ENCODE assay signal across 16 cellular contexts in genomic region chr3:59609967-59610366, GRCh38.
DNase-seq lines count a peak whose midpoint lies in the region; ATAC-seq, FAIRE-seq and TF ChIP-seq lines count a peak whose summit lies in the region.
"Had no signal": no experiment of that assay in that cellular context is flagged by ENCODE, and none has a peak within 500 bp of the region (broad histone marks: within the 10 kb centered on the region; RNA-seq: fewer than 3 reads in every experiment).

No MANE protein-coding gene starts in this region.

- TF ChIP-seq EP300 in HepG2 (IDR thresholded peaks at IDR 0.05; ENCODE audit: low read depth in 2 of 2, low read length in 2 of 2) (no peak), HepG2 (CRISPR knock-in tag; IDR thresholded peaks at IDR 0.05; ENCODE audit: borderline replicate concordance) (no peak)

- H3K4me1 Mint-ChIP-seq in brain: peaks cover 55% of the 10 kb centered on the region
- H3K4me1 Mint-ChIP-seq: activated CD4-positive, alpha-beta memory T cell treated with anti-CD3 and anti-CD28 coated beads, Interleukin-2, amount 10 ng/mL, durations not matched to agents 7 days and 5 days; T-cell had no signal

- peaks cover 4 to 18% (median 13%) of the 10 kb centered on the region in 5 experiments for H3K9me3 Mint-ChIP-seq in brain
- H3K9me3 Mint-ChIP-seq: activated CD4-positive, alpha-beta memory T cell treated with anti-CD3 and anti-CD28 coated beads, Interleukin-2, amount 10 ng/mL, durations not matched to agents 7 days and 5 days had no signal

- H3K4me3 Mint-ChIP-seq in brain: peak overlapping the region in 1 of 5 experiments; percentile 12
- H3K4me3 Mint-ChIP-seq: activated CD4-positive, alpha-beta memory T cell treated with anti-CD3 and anti-CD28 coated beads, Interleukin-2, amount 10 ng/mL, durations not matched to agents 7 days and 5 days; T-cell had no signal

- H3K27ac Mint-ChIP-seq in brain: peak overlapping the region in 4 of 5 experiments; percentile 28 to 85 (median 65)
- H3K27ac Mint-ChIP-seq: activated CD4-positive, alpha-beta memory T cell treated with anti-CD3 and anti-CD28 coated beads, Interleukin-2, amount 10 ng/mL, durations not matched to agents 7 days and 5 days; T-cell had no signal

- TF ChIP-seq RAD21 in liver (IDR thresholded peaks at IDR 0.05) (peak in 1 of 2 donors; percentile 9), HepG2 (CRISPR knock-in tag; IDR thresholded peaks at IDR 0.05) (no peak)

- in situ Hi-C loops in HepG2 (cut with HindIII; ENCODE audit: extremely low pct_ligation_motif_present, low pct_unique_long_range_greater_than_20kb): no loop called here

- H3K36me3 ChIP-seq in liver (ENCODE audit: control insufficient read depth in 4 of 4, insufficient read depth in 3 of 4, low read depth in 1 of 4, low read length in 3 of 4) (no peaks in the 10 kb centered on the region), HepG2 (replicated peaks in 1 of 2; ENCODE audit: control insufficient read depth in 1 of 2, insufficient read depth in 2 of 2, low read length in 2 of 2) (no peaks in the 10 kb centered on the region)
- H3K36me3 ChIP-seq: heart left ventricle, prostate gland, thoracic aorta had no signal

- TF ChIP-seq POLR2A in HepG2 (IDR thresholded peaks at IDR 0.05; ENCODE audit: insufficient read depth in 1 of 2, low read depth in 2 of 2, low read length in 2 of 2): no peak

- H3K79me2 ChIP-seq in HepG2 (ENCODE audit: insufficient read depth, low read length): no peaks in the 10 kb centered on the region

- DNase-seq in HepG2 (ENCODE audit: low spot score) (no peak), left kidney (ENCODE audit: low read depth, low spot score) (peak; percentile 85), GDM1 (lab: John Stamatoyannopoulos, UW) (no peak), GM19240 (ENCODE audit: insufficient read length, low spot score) (no peak)
- DNase-seq in stimulated activated CD4-positive, alpha-beta T cell treated with anti-CD3 and anti-CD28 coated beads, Interleukin-2, amount 100 ng/mL, for 48 hours: no peak
- DNase-seq: activated CD4-positive, alpha-beta memory T cell treated with anti-CD3 and anti-CD28 coated beads, Interleukin-2, amount 10 ng/mL, durations not matched to agents 7 days and 5 days; activated naive CD4-positive, alpha-beta T cell treated with anti-CD3 and anti-CD28 coated beads, Interleukin-2, amount 50 U/mL, for 16 hours; Karpas-422; mesendoderm; T-cell had no signal

- FAIRE-seq in HepG2 (lab: Jason Lieb, UNC): no peak

- ATAC-seq in HepG2: no peak
- no peak for ATAC-seq in HG03045 (IDR thresholded peaks at IDR 0.05; ENCODE audit: unreplicated experiment)
- ATAC-seq: T-cell had no signal

- no peak overlapping the region for H3K27ac ChIP-seq in liver (ENCODE audit: low read depth in 1 of 2, low read length in 2 of 2)
- no peak overlapping the region for H3K27ac ChIP-seq in HepG2 (ENCODE audit: extremely low read length, insufficient read depth, low read length)
- H3K27ac ChIP-seq: prostate gland, thoracic aorta had no signal

- no peak overlapping the region for H2AFZ ChIP-seq in HepG2 (ENCODE audit: low read length)

- no peaks in the 10 kb centered on the region for H4K20me1 ChIP-seq in HepG2 (ENCODE audit: insufficient read depth, low read length)

- H3K4me1 ChIP-seq in liver (ENCODE audit: control insufficient read depth in 4 of 4, insufficient read depth in 4 of 4, low read length in 3 of 4): no peaks in the 10 kb centered on the region
- no peaks in the 10 kb centered on the region for H3K4me1 ChIP-seq in HepG2 (ENCODE audit: insufficient read depth, low read length)
- H3K4me1 ChIP-seq: prostate gland had no signal

- no peaks in the 10 kb centered on the region for H3K9me3 ChIP-seq in liver (ENCODE audit: control insufficient read depth in 4 of 4, low read length in 3 of 4)
- H3K9me3 ChIP-seq in HepG2 (ENCODE audit: low read length): no peaks in the 10 kb centered on the region
- H3K9me3 ChIP-seq: prostate gland, thoracic aorta had no signal

- no peaks in the 10 kb centered on the region for H3K27me3 ChIP-seq in liver (ENCODE audit: control insufficient read depth in 4 of 4, insufficient read depth in 4 of 4, low read length in 3 of 4)
- H3K27me3 ChIP-seq in HepG2 (ENCODE audit: control insufficient read depth in 1 of 2, insufficient read depth in 2 of 2, low read length in 2 of 2): no peaks in the 10 kb centered on the region
- H3K27me3 ChIP-seq: heart left ventricle had no signal

- 57% methylated on average over 5 of the region's 5 CpGs for WGBS in liver
- 64% methylated on average over 5 of the region's 5 CpGs for WGBS in HepG2 (ENCODE audit: low lambda C conversion rate)

- no peaks in the 10 kb centered on the region for H3K36me3 Mint-ChIP-seq in brain
- H3K36me3 Mint-ChIP-seq: T-cell had no signal

- no TSS peak for BruUV-seq in HepG2 (replicated peaks; lab: Mats Ljungman, UMichigan)

- no peak overlapping the region for H3K4me2 ChIP-seq in HepG2 (ENCODE audit: low read depth, low read length)

- TF ChIP-seq CTCF in liver (IDR thresholded peaks at IDR 0.05; ENCODE audit: low read depth, low read length, missing input control) (no peak), HepG2 (CRISPR knock-in tag; IDR thresholded peaks at IDR 0.05) (no peak), brain (conservative IDR thresholded peaks at IDR 0.05) (no peak)

- intact Hi-C loops in HepG2 (cut with micrococcal nuclease; ENCODE audit: unreplicated experiment): no loop called here

- H3K4me3 ChIP-seq in liver (ENCODE audit: low read depth in 1 of 3, low read length in 3 of 3) (no peak overlapping the region), HepG2 (replicated peaks in 1 of 3; ENCODE audit: insufficient read depth in 1 of 3, low read depth in 2 of 3, low read length in 3 of 3) (no peak overlapping the region)
- H3K4me3 ChIP-seq: heart left ventricle, prostate gland, thoracic aorta had no signal

- CTCF ChIA-PET in HepG2 (lab: Yijun Ruan, JAX; ENCODE audit: low intra/inter-chr PET ratio, low total read pairs): no interaction called here

- POLR2A ChIA-PET in HepG2 (lab: Yijun Ruan, JAX): no interaction called here

- no peak overlapping the region for H3K9ac ChIP-seq in liver (ENCODE audit: low read depth in 1 of 2, low read length in 2 of 2)
- no peak overlapping the region for H3K9ac ChIP-seq in HepG2 (ENCODE audit: insufficient read depth, low read depth, low read length)

- peaks cover 1% of the 10 kb centered on the region for H3K27me3 Mint-ChIP-seq in brain
- H3K27me3 Mint-ChIP-seq: activated CD4-positive, alpha-beta memory T cell treated with anti-CD3 and anti-CD28 coated beads, Interleukin-2, amount 10 ng/mL, durations not matched to agents 7 days and 5 days; T-cell had no signal

TF ChIP-seq in liver, 16 proteins besides CTCF, POLR2A, EP300 and RAD21 (continues in another document):
- no peak for TF ChIP-seq EGR1 (IDR thresholded peaks at IDR 0.05; ENCODE audit: low read depth in 2 of 2)
- no peak for TF ChIP-seq ZBTB33 (IDR thresholded peaks at IDR 0.05)
- TF ChIP-seq FOXA2 (IDR thresholded peaks at IDR 0.05): no peak
- no peak for TF ChIP-seq HNF4A (conservative IDR thresholded peaks at IDR 0.05)
- TF ChIP-seq MAX (IDR thresholded peaks at IDR 0.05): no peak
- TF ChIP-seq RXRA (IDR thresholded peaks at IDR 0.05): peak in 1 of 2 donors; percentile 60
- TF ChIP-seq HNF4G (IDR thresholded peaks at IDR 0.05): no peak
- peak; percentile 89 for TF ChIP-seq NR2F2 (IDR thresholded peaks at IDR 0.05)

TF ChIP-seq in HepG2, 621 proteins besides CTCF, POLR2A, EP300 and RAD21 (continues in another document):
- TF ChIP-seq ZNF724P (CRISPR knock-in tag; IDR thresholded peaks at IDR 0.05; ENCODE audit: borderline replicate concordance): no peak
- TF ChIP-seq ZNF383 (CRISPR knock-in tag; IDR thresholded peaks at IDR 0.05; ENCODE audit: borderline replicate concordance): no peak
- no peak for TF ChIP-seq PHB2 (IDR thresholded peaks at IDR 0.05; ENCODE audit: partially characterized antibody)
- TF ChIP-seq ZNF550 (CRISPR knock-in tag; IDR thresholded peaks at IDR 0.05; ENCODE audit: borderline replicate concordance): no peak
- no peak for TF ChIP-seq MIXL1 (CRISPR knock-in tag; IDR thresholded peaks at IDR 0.05)
- no peak for TF ChIP-seq ZNF33B (CRISPR knock-in tag; IDR thresholded peaks at IDR 0.05)
- TF ChIP-seq MLLT10 (CRISPR knock-in tag; IDR thresholded peaks at IDR 0.05): no peak
- no peak for TF ChIP-seq BATF2 (CRISPR knock-in tag; IDR thresholded peaks at IDR 0.05)
- TF ChIP-seq HNRNPK (IDR thresholded peaks at IDR 0.05; ENCODE audit: low read depth, low read length, poor library complexity, severe bottlenecking): no peak
- no peak for TF ChIP-seq ZKSCAN5 (CRISPR knock-in tag; IDR thresholded peaks at IDR 0.05)
- TF ChIP-seq ZNF761 (CRISPR knock-in tag; conservative IDR thresholded peaks at IDR 0.05): no peak
- TF ChIP-seq MEIS2 (CRISPR knock-in tag; IDR thresholded peaks at IDR 0.05): no peak
- TF ChIP-seq ZNF382 (CRISPR knock-in tag; IDR thresholded peaks at IDR 0.05; ENCODE audit: borderline replicate concordance): no peak
- TF ChIP-seq ZBTB44 (CRISPR knock-in tag; IDR thresholded peaks at IDR 0.05): no peak
- TF ChIP-seq RNF2 (conservative IDR thresholded peaks at IDR 0.05; ENCODE audit: low read depth): no peak
